9 cellular contexts compared by ENCODE assay signal in genomic region chr9:10268500-10269485, GRCh38.
DNase-seq lines count a peak whose midpoint lies in the region; ATAC-seq and TF ChIP-seq lines count a peak whose summit lies in the region.
"Had no signal": no experiment of that assay in that cellular context is flagged by ENCODE, and none has a peak within 500 bp of the region (broad histone marks: within the 10 kb centered on the region; RNA-seq: fewer than 3 reads in every experiment).

No MANE protein-coding gene starts in this region.

- TF ChIP-seq CTCF in adrenal gland (IDR thresholded peaks at IDR 0.05) (peak; percentile 31 to 64 (median 56)), sigmoid colon (IDR thresholded peaks at IDR 0.05) (no peak)

- H3K4me1 ChIP-seq in adrenal gland (replicated peaks in 1 of 2) (no peaks in the 10 kb centered on the region), sigmoid colon (no peaks in the 10 kb centered on the region)
- H3K4me1 ChIP-seq in naive thymus-derived CD4-positive, alpha-beta T cell (ENCODE audit: control insufficient read depth in 2 of 2, insufficient read depth in 2 of 2, low read length in 2 of 2), result no peaks in the 10 kb centered on the region

- CTCF ChIA-PET in naive thymus-derived CD4-positive, alpha-beta T cell (lab: Charles Lee), result no interaction called here

- no peaks in the 10 kb centered on the region for H3K9me3 ChIP-seq in adrenal gland (replicated peaks in 1 of 3)
- H3K9me3 ChIP-seq in naive thymus-derived CD4-positive, alpha-beta T cell (ENCODE audit: control insufficient read depth in 2 of 3, low read length in 3 of 3), result no peaks in the 10 kb centered on the region
- H3K9me3 ChIP-seq in sigmoid colon, result no peaks in the 10 kb centered on the region

- 10 to 17% (median 12%) methylated on average over 8 of the region's 8 CpGs for WGBS in adrenal gland, 4 donors
- 16 to 22% methylated on average over 8 of the region's 8 CpGs for WGBS in sigmoid colon, 2 donors

- peaks cover 0 to 17% (median 5%) of the 10 kb centered on the region in 11 donors for H3K9me3 Mint-ChIP-seq in naive thymus-derived CD4-positive, alpha-beta T cell
- H3K9me3 Mint-ChIP-seq: activated naive CD4-positive, alpha-beta T cell treated with anti-CD3 and anti-CD28 coated beads, Interleukin-2, amount 50 U/mL, for 24 hours had no signal

- H3K36me3 ChIP-seq in adrenal gland (replicated peaks in 1 of 2) (no peaks in the 10 kb centered on the region), sigmoid colon (no peaks in the 10 kb centered on the region)
- H3K36me3 ChIP-seq in naive thymus-derived CD4-positive, alpha-beta T cell (ENCODE audit: control insufficient read depth in 2 of 3, insufficient read depth in 3 of 3, low read length in 3 of 3), result no peaks in the 10 kb centered on the region

- intact Hi-C loops in adrenal gland (cut with DNase I) (loop anchor here in 1 of 2 donors (5.0 kb wide), 1 partner anchor 206 kb away; no protein-coding TSS in a partner anchor), sigmoid colon (cut with DNase I) (no loop called here)
- intact Hi-C loops in naive thymus-derived CD4-positive, alpha-beta T cell (cut with micrococcal nuclease), result loop anchor here in 1 of 2 donors (5.0 kb wide), 1 partner anchor 51 kb away; no protein-coding TSS in a partner anchor

- no peak for TF ChIP-seq EP300 in sigmoid colon (IDR thresholded peaks at IDR 0.05)

- H3K27ac ChIP-seq in adrenal gland, result no peak overlapping the region
- no peak overlapping the region for H3K27ac ChIP-seq in naive thymus-derived CD4-positive, alpha-beta T cell (ENCODE audit: low read depth, low read length)
- no peak overlapping the region for H3K27ac ChIP-seq in sigmoid colon

- H3K4me3 ChIP-seq in adrenal gland (no peak overlapping the region), sigmoid colon (no peak overlapping the region)
- no peak overlapping the region for H3K4me3 ChIP-seq in naive thymus-derived CD4-positive, alpha-beta T cell (ENCODE audit: low read length)

- TF ChIP-seq POLR2A in adrenal gland (IDR thresholded peaks at IDR 0.05) (no peak), sigmoid colon (IDR thresholded peaks at IDR 0.05) (no peak)

- no peaks in the 10 kb centered on the region for H3K27me3 Mint-ChIP-seq in naive thymus-derived CD4-positive, alpha-beta T cell
- H3K27me3 Mint-ChIP-seq: activated naive CD4-positive, alpha-beta T cell treated with anti-CD3 and anti-CD28 coated beads, Interleukin-2, amount 50 U/mL, for 24 hours had no signal

- no peak overlapping the region for H3K4me3 Mint-ChIP-seq in naive thymus-derived CD4-positive, alpha-beta T cell
- H3K4me3 Mint-ChIP-seq: activated naive CD4-positive, alpha-beta T cell treated with anti-CD3 and anti-CD28 coated beads, Interleukin-2, amount 50 U/mL, for 24 hours had no signal

- POLR2A ChIA-PET in naive thymus-derived CD4-positive, alpha-beta T cell (lab: Charles Lee), result no interaction called here

- H3K27me3 ChIP-seq in adrenal gland (no peaks in the 10 kb centered on the region), sigmoid colon (no peaks in the 10 kb centered on the region)
- H3K27me3 ChIP-seq in naive thymus-derived CD4-positive, alpha-beta T cell (ENCODE audit: control insufficient read depth in 2 of 2, insufficient read depth in 2 of 2, low read length in 2 of 2), result no peaks in the 10 kb centered on the region

- in situ Hi-C loops in ACHN (cut with HindIII; ENCODE audit: low pct_ligation_motif_present, low pct_unique_long_range_greater_than_20kb, low sequenced_read_pairs), result no loop called here

- H3K36me3 Mint-ChIP-seq in naive thymus-derived CD4-positive, alpha-beta T cell, result no peaks in the 10 kb centered on the region
- H3K36me3 Mint-ChIP-seq: activated naive CD4-positive, alpha-beta T cell treated with anti-CD3 and anti-CD28 coated beads, Interleukin-2, amount 50 U/mL, for 24 hours had no signal

- DNase-seq in ACHN (peak; percentile 31), NCI-H1105 (lab: John Stamatoyannopoulos, UW) (peak; percentile 28), adrenal gland (peak; percentile 36 to 73 (median 51)), kidney glomerular epithelial cell (lab: John Stamatoyannopoulos, UW) (peak; percentile 59), sigmoid colon (no peak)
- no peak for DNase-seq in naive thymus-derived CD4-positive, alpha-beta T cell
- DNase-seq in activated CD4-positive, alpha-beta T cell treated with anti-CD3 and anti-CD28 coated beads for 48 hours, result no peak

- no peaks in the 10 kb centered on the region for H3K4me1 Mint-ChIP-seq in naive thymus-derived CD4-positive, alpha-beta T cell
- H3K4me1 Mint-ChIP-seq: activated naive CD4-positive, alpha-beta T cell treated with anti-CD3 and anti-CD28 coated beads, Interleukin-2, amount 50 U/mL, for 24 hours had no signal

- peak; percentile 78 for ATAC-seq in GM19452 (IDR thresholded peaks at IDR 0.05; ENCODE audit: unreplicated experiment)
- no peak for ATAC-seq in naive thymus-derived CD4-positive, alpha-beta T cell

- H3K27ac Mint-ChIP-seq in naive thymus-derived CD4-positive, alpha-beta T cell, result no peak overlapping the region
- H3K27ac Mint-ChIP-seq: activated naive CD4-positive, alpha-beta T cell treated with anti-CD3 and anti-CD28 coated beads, Interleukin-2, amount 50 U/mL, for 24 hours had no signal

Comparison
In these comparisons a context has a peak if more than half of its experiments do, and no peak if none do; other contexts are left out.
1. DNase-seq: peak in ACHN (single experiment), NCI-H1105 (single experiment), adrenal gland (7 of 7) and kidney glomerular epithelial cell (single experiment); none in naive thymus-derived CD4-positive, alpha-beta T cell (0 of 9), activated CD4-positive, alpha-beta T cell treated with anti-CD3 and anti-CD28 coated beads for 48 hours (single experiment) and sigmoid colon (single experiment).
2. CTCF ChIP-seq: peak in adrenal gland (6 of 6); none in sigmoid colon (0 of 4).